Comparison of ENCODE assay signal across 31 cellular contexts in the genomic region with DNA sequence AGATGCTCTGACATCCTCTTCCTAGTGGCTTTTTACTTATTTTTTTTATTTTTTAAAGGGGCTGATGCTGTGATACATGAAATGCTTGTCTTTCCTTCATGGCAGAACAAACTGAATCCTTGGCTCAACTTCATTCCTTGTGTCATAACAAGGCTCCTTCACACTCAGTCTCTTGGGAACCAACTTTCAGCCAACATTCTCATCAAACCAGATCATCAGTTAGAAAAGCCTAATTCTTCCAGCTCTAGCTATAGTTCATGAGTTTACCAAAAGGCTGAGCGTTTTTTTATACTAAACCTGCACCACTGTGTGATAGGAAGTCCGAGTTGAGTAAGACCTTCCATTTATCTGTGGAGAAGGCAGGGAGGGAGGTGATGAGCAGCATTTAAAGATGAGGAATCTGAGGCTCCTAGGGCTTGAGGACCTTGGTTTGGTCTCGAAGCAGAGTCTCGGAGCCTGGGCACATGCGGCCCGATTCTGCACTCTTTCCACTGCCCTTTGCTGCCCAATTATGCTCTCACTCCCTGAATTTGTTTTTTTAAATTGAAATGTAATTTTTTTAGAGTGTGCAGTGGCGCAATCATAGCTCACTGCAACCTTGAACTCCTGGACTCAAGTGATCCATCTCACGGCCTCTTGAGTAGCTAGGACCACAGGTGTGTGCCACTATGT. TPM values are rescaled to one million over a fixed set of nuclear protein-coding genes. Genes with fewer than 3 reads are reported as not detected.
A peak's percentile ranks its signal among the peaks of the same experiment; 100 is the strongest.
DNase-seq lines count a peak whose midpoint lies in the region; ATAC-seq and TF ChIP-seq lines count a peak whose summit lies in the region.
"Had no signal": no experiment of that assay in that cellular context is flagged by ENCODE, and none has a peak within 500 bp of the region (broad histone marks: within the 10 kb centered on the region; RNA-seq: fewer than 3 reads in every experiment).

No MANE protein-coding gene starts in this region.

- H3K27me3 ChIP-seq in suprapubic skin (no peaks in the 10 kb centered on the region), GM23338 (ENCODE audit: insufficient read depth) (no peaks in the 10 kb centered on the region), hepatocyte (no peaks in the 10 kb centered on the region)
- H3K27me3 ChIP-seq: heart right ventricle, thyroid gland had no signal

- H3K36me3 Mint-ChIP-seq in GM23338 (ENCODE audit: low read depth), result no peaks in the 10 kb centered on the region

- no peak for TF ChIP-seq POLR2A in suprapubic skin (IDR thresholded peaks at IDR 0.05)

- 86% methylated on average over 8 of the region's 8 CpGs for WGBS in suprapubic skin
- 92% methylated on average over 8 of the region's 8 CpGs for WGBS in hepatocyte (ENCODE audit: low lambda C conversion rate, missing lambda C conversion rate)

- H3K27me3 Mint-ChIP-seq in GM23338 (ENCODE audit: insufficient read depth, low read depth, poor library complexity), result peaks cover 5% of the 10 kb centered on the region

- H3K4me1 ChIP-seq in suprapubic skin, result peaks cover 4% of the 10 kb centered on the region
- no peaks in the 10 kb centered on the region for H3K4me1 ChIP-seq in GM23338 (ENCODE audit: insufficient read depth)
- no peaks in the 10 kb centered on the region for H3K4me1 ChIP-seq in hepatocyte (ENCODE audit: insufficient read depth)
- H3K4me1 ChIP-seq: HAP-1, heart right ventricle had no signal

- H2AFZ ChIP-seq in GM23338, result no peak overlapping the region
- H2AFZ ChIP-seq in hepatocyte, result no peak overlapping the region

- H3K36me3 ChIP-seq in suprapubic skin (no peaks in the 10 kb centered on the region), GM23338 (ENCODE audit: insufficient read depth) (no peaks in the 10 kb centered on the region), hepatocyte (replicated peaks; ENCODE audit: insufficient read depth, low read depth) (no peaks in the 10 kb centered on the region)
- H3K36me3 ChIP-seq: HAP-1, heart right ventricle, thyroid gland had no signal

- no peaks in the 10 kb centered on the region for H3K9me2 ChIP-seq in GM23338 (ENCODE audit: insufficient read depth)
- H3K9me2 ChIP-seq in hepatocyte (replicated peaks; ENCODE audit: insufficient read depth), result no peaks in the 10 kb centered on the region

- H3F3A ChIP-seq in GM23338 (replicated peaks; ENCODE audit: low read depth), result no peaks in the 10 kb centered on the region

- DNase-seq in Right ventricle myocardium superior (no peak), cardiac septum (ENCODE audit: low spot score) (no peak), cardiac fibroblast (ENCODE audit: low read depth in 2 of 2) (peak; percentile 45 to 79), foreskin fibroblast (peak; percentile 51 to 77), suprapubic skin (ENCODE audit: low spot score in 2 of 2) (no peak), GM23338 (ENCODE audit: low spot score) (no peak), NCI-H2081 (lab: John Stamatoyannopoulos, UW) (no peak), hepatocyte (ENCODE audit: low spot score) (no peak)
- DNase-seq: activated naive CD4-positive, alpha-beta T cell; cerebellar nuclear complex; DMS153; heart right ventricle; KBM-7; naive thymus-derived CD4-positive, alpha-beta T cell; NCI-H1092 treated with DMSO at 0.1 percent for 48 hours; NCI-H1930; NCI-H526; occipital lobe; OCI-M1; small intestine; thyroid gland had no signal

- peak overlapping the region; percentile 24 for H3K27ac ChIP-seq in suprapubic skin
- H3K27ac ChIP-seq in GM23338 (ENCODE audit: low read depth), result no peak overlapping the region
- H3K27ac ChIP-seq in hepatocyte, result no peak overlapping the region
- H3K27ac ChIP-seq: A549, heart right ventricle, RWPE1, SK-N-MC, thyroid gland had no signal

- H3K79me2 ChIP-seq in GM23338 (replicated peaks; ENCODE audit: insufficient read depth) (no peaks in the 10 kb centered on the region), hepatocyte (no peaks in the 10 kb centered on the region)

- no peaks in the 10 kb centered on the region for H3K9me3 Mint-ChIP-seq in GM23338
- H3K9me3 Mint-ChIP-seq: naive thymus-derived CD4-positive, alpha-beta T cell; stimulated activated naive CD8-positive, alpha-beta T cell treated with anti-CD3 and anti-CD28 coated beads, Interleukin-15, Interleukin-2, amounts not matched to agents 100 ng/mL and 50 ng/mL, for 24 hours had no signal

- ATAC-seq in Right ventricle myocardium superior (ENCODE audit: poor library complexity), result peak; percentile 48
- ATAC-seq in GM23338, result no peak
- ATAC-seq: A549; naive thymus-derived CD4-positive, alpha-beta T cell had no signal

- H3K9me3 ChIP-seq in suprapubic skin, result no peaks in the 10 kb centered on the region
- H3K9me3 ChIP-seq in hepatocyte (ENCODE audit: low read depth), result no peaks in the 10 kb centered on the region
- H3K9me3 ChIP-seq: A549, HAP-1, heart right ventricle, thyroid gland had no signal

- no peak for TF ChIP-seq CTCF in cardiac fibroblast (IDR thresholded peaks at IDR 0.05; ENCODE audit: low read depth, low read length)
- TF ChIP-seq CTCF in foreskin fibroblast (IDR thresholded peaks at IDR 0.05; ENCODE audit: low read depth, low read length), result no peak
- no peak for TF ChIP-seq CTCF in suprapubic skin (IDR thresholded peaks at IDR 0.05)
- TF ChIP-seq CTCF in GM23338 (conservative IDR thresholded peaks at IDR 0.05; ENCODE audit: low read depth in 2 of 2), result no peak
- no peak for TF ChIP-seq CTCF in hepatocyte (IDR thresholded peaks at IDR 0.05; ENCODE audit: poor library complexity)

- intact Hi-C loops in Right ventricle myocardium superior (cut with DNase I), result no loop called here
- intact Hi-C loops in cardiac septum (cut with DNase I), result no loop called here

- no peak overlapping the region for H3K4me3 Mint-ChIP-seq in GM23338
- H3K4me3 Mint-ChIP-seq: naive thymus-derived CD4-positive, alpha-beta T cell; stimulated activated naive CD8-positive, alpha-beta T cell treated with anti-CD3 and anti-CD28 coated beads, Interleukin-15, Interleukin-2, amounts not matched to agents 100 ng/mL and 50 ng/mL, for 24 hours had no signal

- no peaks in the 10 kb centered on the region for H3K4me1 Mint-ChIP-seq in GM23338

- H4K20me1 ChIP-seq in GM23338 (replicated peaks; ENCODE audit: insufficient read depth) (no peaks in the 10 kb centered on the region), hepatocyte (ENCODE audit: insufficient read depth, poor library complexity, severe bottlenecking) (no peaks in the 10 kb centered on the region)

- H3K27ac Mint-ChIP-seq in GM23338, result no peak overlapping the region
- H3K27ac Mint-ChIP-seq: naive thymus-derived CD4-positive, alpha-beta T cell; stimulated activated naive CD8-positive, alpha-beta T cell treated with anti-CD3 and anti-CD28 coated beads, Interleukin-15, Interleukin-2, amounts not matched to agents 100 ng/mL and 50 ng/mL, for 24 hours had no signal

- TF ChIP-seq EP300 in suprapubic skin (IDR thresholded peaks at IDR 0.05), result no peak

- H3K4me3 ChIP-seq in cardiac fibroblast (replicated peaks in 1 of 2; ENCODE audit: low read depth in 2 of 2, low read length in 2 of 2) (no peak overlapping the region), foreskin fibroblast (ENCODE audit: low read depth in 1 of 2, low read length in 2 of 2) (no peak overlapping the region), suprapubic skin (no peak overlapping the region), GM23338 (no peak overlapping the region), hepatocyte (no peak overlapping the region)
- H3K4me3 ChIP-seq: A549, HAP-1, heart right ventricle, SK-N-MC, thyroid gland had no signal

- no peak overlapping the region for H3K4me2 ChIP-seq in GM23338
- H3K4me2 ChIP-seq in hepatocyte, result no peak overlapping the region
- H3K4me2 ChIP-seq: A549 had no signal

RNA-seq across cellular contexts. Expression of a gene that starts 8.2 kb away (rescaled TPM):
- total RNA-seq in Right ventricle myocardium superior (not detected), cardiac septum (not detected), suprapubic skin (10 to 100 TPM in 2 of 4 donors, 1 to 10 TPM in 1, not detected in 1; 2.2 to 97.6 (median 13.4) TPM), hepatocyte (not detected in 2 replicates)
- total RNA-seq in GM23338 (2014; rRNA removed; shearing (Covaris generic)), result not detected in 2 replicates
- polyA plus RNA-seq in GM23338 (2016; fragmentation: Nextera tagmentation; extraction: Ambion mirVana) (not detected in 2 replicates), hepatocyte (not detected in 2 replicates)
- total RNA-seq: fibroblast of villous mesenchyme; heart right ventricle; kidney epithelial cell; MCF 10A; occipital lobe; T-helper 1 cell treated with Interleukin-12 subunit alpha and Interleukin-12 subunit beta and Interleukin-4 antibody, amounts not matched to agents 30 ng/mL and 1 ng/mL, for 36 hours; thyroid gland had no signal
- polyA plus RNA-seq: A549, BJ had no signal

RNA-seq across cellular contexts. Expression of a gene that starts 52.4 kb away (rescaled TPM):
- total RNA-seq in Right ventricle myocardium superior, result 2.0 TPM
- total RNA-seq in cardiac septum, result 0.78 TPM
- 10 to 100 TPM in 1 of 4 donors, 1 to 10 TPM in 3; 4.0 to 11.0 (median 7.2) TPM for total RNA-seq in suprapubic skin
- total RNA-seq in GM23338 (2014; rRNA removed; shearing (Covaris generic)), result 0.38 and 1.0 TPM in 2 replicates
- 0.16 and 0.21 TPM in 2 replicates for polyA plus RNA-seq in GM23338 (2016; fragmentation: Nextera tagmentation; extraction: Ambion mirVana)
- 49.8 and 60.2 TPM in 2 replicates for total RNA-seq in hepatocyte
- polyA plus RNA-seq in hepatocyte, result 80.4 and 97.0 TPM in 2 replicates
- total RNA-seq: T-helper 1 cell treated with Interleukin-12 subunit alpha and Interleukin-12 subunit beta and Interleukin-4 antibody, amounts not matched to agents 30 ng/mL and 1 ng/mL, for 36 hours had no signal

RNA-seq across cellular contexts. Expression of a gene that starts 56.3 kb away (rescaled TPM):
- total RNA-seq in Right ventricle myocardium superior (65.3 TPM), cardiac septum (44.3 TPM), suprapubic skin (10 to 100 TPM; 34.2 to 38.7 (median 36.2) TPM), hepatocyte (30.1 and 35.6 TPM in 2 replicates)
- 25.2 and 33.9 TPM in 2 replicates for total RNA-seq in GM23338 (2014; rRNA removed; shearing (Covaris generic))
- polyA plus RNA-seq in GM23338 (2016; fragmentation: Nextera tagmentation; extraction: Ambion mirVana) (45.1 and 46.8 TPM in 2 replicates), hepatocyte (79.7 and 89.5 TPM in 2 replicates)

Comparison
In these comparisons a context has a peak if more than half of its experiments do, and no peak if none do; other contexts are left out.
1. DNase-seq: peak in cardiac fibroblast (2 of 2) and foreskin fibroblast (2 of 2); none in Right ventricle myocardium superior (single experiment), cardiac septum (single experiment), suprapubic skin (0 of 2), GM23338 (single experiment), NCI-H2081 (0 of 2) and hepatocyte (single experiment).